In genomic region chr11:102991776-102992175, GRCh38 we compare ENCODE assay signal across 28 cellular contexts. TPM values are rescaled to one million over a fixed set of nuclear protein-coding genes. Genes with fewer than 3 reads are reported as not detected.
"Had no signal": no experiment of that assay in that cellular context is flagged by ENCODE, and none has a peak within 500 bp of the region (broad histone marks: within the 10 kb centered on the region; RNA-seq: fewer than 3 reads in every experiment).

No MANE protein-coding gene starts in this region.

- H3K9me3 ChIP-seq: colonic mucosa, esophagus squamous epithelium, gastrocnemius medialis, heart right ventricle, left lung, lower lobe of right lung had no signal

- H3K36me3 ChIP-seq: colonic mucosa, esophagus squamous epithelium, gastrocnemius medialis, heart right ventricle, left lung, lower lobe of right lung had no signal

- H3K27me3 ChIP-seq: colonic mucosa, esophagus squamous epithelium, gastrocnemius medialis, heart right ventricle, left lung had no signal

- ATAC-seq: effector memory CD8-positive, alpha-beta T cell; esophagus mucosa; gastrocnemius medialis; heart right ventricle; left cardiac atrium; left lung; left ventricle myocardium superior; lower lobe of right lung had no signal

- H3K4me3 ChIP-seq: colonic mucosa, esophagus squamous epithelium, gastrocnemius medialis, heart right ventricle, left lung, lower lobe of right lung had no signal

- H3K27ac ChIP-seq: colonic mucosa, epithelial cell of prostate, esophagus squamous epithelium, gastrocnemius medialis, heart right ventricle, left lung, lower lobe of right lung had no signal

- H3K4me1 ChIP-seq: colonic mucosa, esophagus squamous epithelium, gastrocnemius medialis, heart right ventricle, left lung, lower lobe of right lung had no signal

- DNase-seq: colonic mucosa; cortex of kidney; effector CD8-positive, alpha-beta T cell; effector memory CD8-positive, alpha-beta T cell; endodermal cell; erythroblast; esophagus squamous epithelium; foreskin fibroblast; foreskin melanocyte; gastrocnemius medialis; glutamatergic neuron; head of caudate nucleus; heart right ventricle; hippocampal formation; left cardiac atrium; left lung; left ventricle myocardium superior; lower lobe of right lung; mesenchymal stem cell; midbrain; naive thymus-derived CD4-positive, alpha-beta T cell had no signal

RNA-seq across cellular contexts. Expression of gene MMP13, which starts 36.2 kb away (rescaled TPM):
- total RNA-seq: colonic mucosa; dermis microvascular lymphatic vessel endothelial cell; endodermal cell; esophagus mucosa; esophagus squamous epithelium; gastrocnemius medialis; glomerular endothelial cell; heart right ventricle; left cardiac atrium; left ventricle myocardium superior; lower lobe of right lung; lung microvascular endothelial cell; mononuclear cell; mucosa of gallbladder; naive thymus-derived CD4-positive, alpha-beta T cell had no signal
- polyA plus RNA-seq: heart right ventricle; naive thymus-derived CD4-positive, alpha-beta T cell had no signal
